Comparison of ENCODE assay signal across 1 cellular context in genomic region chr10:3668276-3668960, GRCh38.
TF ChIP-seq lines count a peak whose summit lies in the region.

No MANE protein-coding gene starts in this region.

TF ChIP-seq in H1, 55 proteins besides CTCF, POLR2A, EP300 and RAD21:
- TF ChIP-seq ASH2L (IDR thresholded peaks at IDR 0.05; ENCODE audit: low read length) (peak; percentile 50), CHD7 (IDR thresholded peaks at IDR 0.05; ENCODE audit: insufficient replicate concordance, low read length) (no peak), CEBPB (IDR thresholded peaks at IDR 0.05; ENCODE audit: low read depth, low read length) (peak; percentile 99), KDM1A (IDR thresholded peaks at IDR 0.05; ENCODE audit: borderline replicate concordance, low read length) (no peak), MAX (IDR thresholded peaks at IDR 0.05) (peak; percentile 27; the same call in 1 of the 2 replicates), CREB1 (IDR thresholded peaks at IDR 0.05) (peak; percentile 22; the same call in 1 of the 2 replicates)
